ENCODE assay signal across 14 cellular contexts in genomic region chr3:189056612-189057352, GRCh38.
DNase-seq lines count a peak whose midpoint lies in the region; ATAC-seq and TF ChIP-seq lines count a peak whose summit lies in the region.
"Had no signal": no experiment of that assay in that cellular context is flagged by ENCODE, and none has a peak within 500 bp of the region (broad histone marks: within the 10 kb centered on the region; RNA-seq: fewer than 3 reads in every experiment).

No MANE protein-coding gene starts in this region.

- H3F3A ChIP-seq in GM23248 (ENCODE audit: insufficient read depth) = no peaks in the 10 kb centered on the region

- no peak for TF ChIP-seq CTCF in fibroblast of mammary gland (conservative IDR thresholded peaks at IDR 0.05; ENCODE audit: control insufficient read depth, insufficient read depth, low read depth, low read length)

- H3K4me3 ChIP-seq in GM23248 = no peak overlapping the region
- H3K4me3 ChIP-seq in SK-N-MC = no peak overlapping the region
- no peak overlapping the region for H3K4me3 ChIP-seq in fibroblast of mammary gland (ENCODE audit: control insufficient read depth, low read depth, low read length)

- WGBS in GM23248 (ENCODE audit: low coverage in 1 of 2, low lambda C conversion rate in 2 of 2, missing lambda C conversion rate in 2 of 2), 2 experiments = 38 to 45% methylated on average over 3 of the region's 3 CpGs

- no peaks in the 10 kb centered on the region for H3K79me2 ChIP-seq in GM23248 (ENCODE audit: insufficient read depth)

- no peaks in the 10 kb centered on the region for H3K9me3 ChIP-seq in GM23248 (ENCODE audit: low read depth)
- peaks cover 3% of the 10 kb centered on the region; the same call in 1 of the 2 replicates for H3K9me3 ChIP-seq in SK-N-MC (ENCODE audit: low read depth, low read length)

- in situ Hi-C loops in GM23248 (cut with MboI) = no loop called here

- POLR2A ChIA-PET in HEK293T (lab: Yijun Ruan, JAX) = no interaction called here

- H3K36me3 ChIP-seq in GM23248 (ENCODE audit: low read depth) (no peaks in the 10 kb centered on the region), SK-N-MC (ENCODE audit: insufficient read depth, low read length) (no peaks in the 10 kb centered on the region)

- H3K4me1 ChIP-seq in GM23248 (ENCODE audit: insufficient read depth) = no peaks in the 10 kb centered on the region

- H3K27me3 ChIP-seq in GM23248 (replicated peaks; ENCODE audit: insufficient read depth) = no peaks in the 10 kb centered on the region

- no peak overlapping the region for H2AFZ ChIP-seq in GM23248

- no peaks in the 10 kb centered on the region for H4K20me1 ChIP-seq in GM23248 (ENCODE audit: insufficient read depth)

- no peak overlapping the region for H3K4me2 ChIP-seq in GM23248 (ENCODE audit: unreplicated experiment)

- DNase-seq in GM23248 (peak; percentile 43), SK-N-MC (ENCODE audit: low read depth, low spot score) (no peak), fibroblast of mammary gland (ENCODE audit: low read depth) (peak; percentile 47), stromal cell of bone marrow (ENCODE audit: low read depth) (peak; percentile 37), HEK293T (ENCODE audit: extremely low spot score) (no peak), A172 (ENCODE audit: low spot score) (no peak), left lobe of liver (ENCODE audit: low spot score) (no peak)
- DNase-seq: CD8-positive, alpha-beta T cell; COR-L47; DMS153; DMS79 treated with DMSO at 0.1 percent for 48 hours; EL; GOT3; H9 had no signal

- H3K9me2 ChIP-seq in GM23248 (ENCODE audit: insufficient read depth) = no peaks in the 10 kb centered on the region

- no peak overlapping the region for H3K27ac ChIP-seq in GM23248
- peak overlapping the region; percentile 25; the same call in 1 of the 2 replicates for H3K27ac ChIP-seq in SK-N-MC

- H3K9ac ChIP-seq in GM23248 (no peak overlapping the region), SK-N-MC (ENCODE audit: insufficient read length) (no peak overlapping the region)

- CTCF ChIA-PET in HEK293T (lab: Yijun Ruan, JAX) = no interaction called here

- no peak for ATAC-seq in left lobe of liver
- ATAC-seq: CD8-positive, alpha-beta T cell had no signal

TF ChIP-seq in HEK293T, 16 proteins besides CTCF, POLR2A, EP300 and RAD21:
- TF ChIP-seq BHLHE40 (IDR thresholded peaks at IDR 0.05; ENCODE audit: borderline replicate concordance) (no peak), FOXK2 (IDR thresholded peaks at IDR 0.05) (no peak), SP1 (IDR thresholded peaks at IDR 0.05) (no peak), PKNOX1 (IDR thresholded peaks at IDR 0.05) (no peak)
TF ChIP-seq in HEK293T: peak in this region for 0.

Comparison
In these comparisons a context has a peak if more than half of its experiments do, and no peak if none do; other contexts are left out.
1. DNase-seq: peak in GM23248 (single experiment), fibroblast of mammary gland (single experiment) and stromal cell of bone marrow (single experiment); none in SK-N-MC (single experiment), HEK293T (single experiment), A172 (single experiment) and left lobe of liver (single experiment).